In the genomic region with DNA sequence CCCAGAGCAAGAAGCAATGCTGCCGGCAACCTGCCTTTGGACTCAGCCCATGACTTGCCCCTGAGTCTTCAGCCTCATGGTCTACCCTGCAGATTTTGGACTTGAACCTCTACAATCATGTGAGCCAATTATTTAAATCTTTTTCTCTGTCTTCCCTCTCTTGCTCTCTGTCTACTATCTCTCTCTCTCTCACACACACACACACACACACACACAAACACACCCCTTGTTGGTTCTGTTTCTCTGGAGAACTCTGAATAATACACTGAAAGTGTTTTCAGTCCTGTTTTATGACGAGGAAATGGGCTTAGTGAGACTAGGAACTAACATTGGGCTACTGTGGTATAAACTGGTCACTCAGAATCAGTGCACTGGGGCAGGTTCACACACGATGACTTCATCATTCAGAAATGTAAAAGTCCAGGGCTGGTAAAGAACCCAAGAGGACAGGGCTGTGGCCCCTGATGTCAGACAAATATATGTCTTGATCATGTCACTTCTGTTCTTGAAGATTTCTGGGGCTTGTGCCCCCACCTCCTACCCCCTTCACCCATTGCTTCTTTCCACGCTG, we compare ENCODE assay signal across 13 cellular contexts.
A peak's percentile ranks its signal among the peaks of the same experiment; 100 is the strongest.
DNase-seq lines count a peak whose midpoint lies in the region; ATAC-seq, FAIRE-seq and TF ChIP-seq lines count a peak whose summit lies in the region.
"Had no signal": no experiment of that assay in that cellular context is flagged by ENCODE, and none has a peak within 500 bp of the region (broad histone marks: within the 10 kb centered on the region; RNA-seq: fewer than 3 reads in every experiment).

No MANE protein-coding gene starts in this region.

- no peaks in the 10 kb centered on the region for H3K9me3 ChIP-seq in prostate gland
- H3K9me3 ChIP-seq: tibial nerve had no signal

- 58% methylated on average over 4 of the region's 4 CpGs for WGBS in prostate gland

- no peaks in the 10 kb centered on the region for H3K27me3 ChIP-seq in prostate gland (replicated peaks; ENCODE audit: insufficient read depth)
- H3K27me3 ChIP-seq: tibial nerve had no signal

- peaks cover 7% of the 10 kb centered on the region for H3K4me1 ChIP-seq in prostate gland (replicated peaks)

- H3K27ac ChIP-seq in prostate gland = peak overlapping the region; percentile 48 to 70
- H3K27ac ChIP-seq: tibial nerve had no signal

- ATAC-seq in activated CD4-positive, CD25-positive, alpha-beta regulatory T cell treated with anti-CD3 and anti-CD28 coated beads, Interleukin-2, amount 50 U/mL, for 24 hours = no peak
- no peak for ATAC-seq in GM19395 (IDR thresholded peaks at IDR 0.05; ENCODE audit: unreplicated experiment)
- ATAC-seq: Right ventricle myocardium inferior had no signal

- H3K4me3 ChIP-seq in fibroblast of mammary gland (ENCODE audit: control insufficient read depth, low read depth, low read length) (no peak overlapping the region), prostate gland (no peak overlapping the region)
- H3K4me3 ChIP-seq: tibial nerve had no signal

- FAIRE-seq in RCC 7860 (lab: Jason Lieb, UNC) = peak; percentile 64

- DNase-seq in ELF-1 (ENCODE audit: low read depth, low spot score) = peak; percentile 31
- DNase-seq in RCC 7860 (ENCODE audit: low spot score) = peak; percentile 80
- peak; percentile 38 for DNase-seq in fibroblast of mammary gland (ENCODE audit: low read depth)
- DNase-seq in prostate gland (ENCODE audit: low spot score) = no peak
- DNase-seq in activated CD4-positive, CD25-positive, alpha-beta regulatory T cell treated with anti-CD3 and anti-CD28 coated beads, Interleukin-2, amount 50 U/mL, for 72 hours = no peak
- DNase-seq in NCI-H2107 (lab: John Stamatoyannopoulos, UW) = no peak
- DNase-seq: activated CD4-positive, alpha-beta T cell treated with anti-CD3 and anti-CD28 coated beads for 4 hours; activated naive CD4-positive, alpha-beta T cell treated with Interleukin-2 at 50 U/mL for 16 hours; NCI-H1417 treated with DMSO at 0.1 percent for 48 hours had no signal

- TF ChIP-seq CTCF in fibroblast of mammary gland (conservative IDR thresholded peaks at IDR 0.05; ENCODE audit: control insufficient read depth, insufficient read depth, low read depth, low read length) = no peak
- no peak for TF ChIP-seq CTCF in prostate gland (IDR thresholded peaks at IDR 0.05)

- TF ChIP-seq POLR2A in prostate gland (IDR thresholded peaks at IDR 0.05) = no peak

- H3K36me3 ChIP-seq in prostate gland = no peaks in the 10 kb centered on the region
- H3K36me3 ChIP-seq: tibial nerve had no signal

- intact Hi-C loops in prostate gland (cut with DNase I) = no loop called here

Comparison
In these comparisons a context has a peak if more than half of its experiments do, and no peak if none do; other contexts are left out.
1. DNase-seq: peak in ELF-1 (single experiment), RCC 7860 (single experiment) and fibroblast of mammary gland (single experiment); none in prostate gland (single experiment), activated CD4-positive, CD25-positive, alpha-beta regulatory T cell treated with anti-CD3 and anti-CD28 coated beads, Interleukin-2, amount 50 U/mL, for 72 hours (single experiment) and NCI-H2107 (single experiment).